7 cellular contexts compared by ENCODE assay signal in genomic region chr17:65559802-65560627, GRCh38. TPM values are rescaled to one million over a fixed set of nuclear protein-coding genes. Genes with fewer than 3 reads are reported as not detected.
A peak's percentile ranks its signal among the peaks of the same experiment; 100 is the strongest.
DNase-seq lines count a peak whose midpoint lies in the region; ATAC-seq and TF ChIP-seq lines count a peak whose summit lies in the region.

No MANE protein-coding gene starts in this region.

- H3K4ac ChIP-seq in mesenchymal stem cell (ENCODE audit: low read depth in 1 of 2, low read length in 2 of 2): no peak overlapping the region

- TF ChIP-seq EP300 in upper lobe of left lung (IDR thresholded peaks at IDR 0.05): no peak

- H2AFZ ChIP-seq in mesenchymal stem cell (ENCODE audit: low read depth, low read length): peak overlapping the region; percentile 55

- ATAC-seq in upper lobe of left lung (ENCODE audit: low FRiP score in 2 of 2) (peak in 1 of 2 donors; percentile 39), GM18517 (IDR thresholded peaks at IDR 0.05; ENCODE audit: unreplicated experiment) (no peak)

- peak overlapping the region; percentile 88 for H3K9ac ChIP-seq in mesenchymal stem cell (ENCODE audit: low read length)

- H2BK120ac ChIP-seq in mesenchymal stem cell (ENCODE audit: low read depth, low read length): no peak overlapping the region

- H3K9me3 ChIP-seq in mesenchymal stem cell (ENCODE audit: control insufficient read depth, low read length) (no peaks in the 10 kb centered on the region), upper lobe of left lung (no peaks in the 10 kb centered on the region)

- no peaks in the 10 kb centered on the region for H3K27me3 ChIP-seq in mesenchymal stem cell (ENCODE audit: control insufficient read depth in 1 of 2, insufficient read depth in 1 of 2, low read length in 2 of 2)
- peaks cover 0 to 7% (median 0%) of the 10 kb centered on the region in 4 donors for H3K27me3 ChIP-seq in upper lobe of left lung

- peak overlapping the region in 1 of 2 experiments; percentile 53 for H3K18ac ChIP-seq in mesenchymal stem cell (ENCODE audit: low read depth in 1 of 2, low read length in 2 of 2)

- DNase-seq in HEK293T (ENCODE audit: extremely low spot score): peak; percentile 39
- DNase-seq in SW480 (ENCODE audit: low spot score): peak; percentile 86
- no peak for DNase-seq in mesenchymal stem cell
- peak; percentile 45 to 88 for DNase-seq in upper lobe of left lung
- DNase-seq in NCI-H1048 (lab: John Stamatoyannopoulos, UW): no peak

- H3K4me3 ChIP-seq in mesenchymal stem cell (ENCODE audit: insufficient read depth in 1 of 2, low read depth in 1 of 2, low read length in 2 of 2): peak overlapping the region; percentile 73 to 88
- H3K4me3 ChIP-seq in upper lobe of left lung: peak overlapping the region in 1 of 4 donors; percentile 79

- no peak overlapping the region for H2AK5ac ChIP-seq in mesenchymal stem cell (ENCODE audit: low read length, severe bottlenecking)

- TF ChIP-seq CTCF in upper lobe of left lung (IDR thresholded peaks at IDR 0.05): no peak

- CTCF ChIA-PET in HEK293T (lab: Yijun Ruan, JAX): interaction anchor here (1.9 kb wide), 1 partner anchor 328 kb away, joined by 7 read pairs; no protein-coding TSS in a partner anchor

- H3K14ac ChIP-seq in mesenchymal stem cell (ENCODE audit: low read length in 2 of 2): no peak overlapping the region

- under 1% methylated on average over 62 of the region's 90 CpGs for WGBS in mesenchymal stem cell
- 0% methylated on average over 15 to 57 of the region's 90 CpGs for WGBS in upper lobe of left lung, 2 donors

- peak overlapping the region; percentile 58 for H2BK5ac ChIP-seq in mesenchymal stem cell (ENCODE audit: low read depth, low read length, poor library complexity, severe bottlenecking)

- H3K4me2 ChIP-seq in mesenchymal stem cell (ENCODE audit: low read length, poor library complexity, severe bottlenecking): peak overlapping the region; percentile 96

- H2BK15ac ChIP-seq in mesenchymal stem cell (ENCODE audit: low read depth, poor library complexity, severe bottlenecking): peak overlapping the region; percentile 16

- peak overlapping the region in 1 of 2 experiments; percentile 49 for H2BK12ac ChIP-seq in mesenchymal stem cell (ENCODE audit: low read length in 2 of 2)

- TF ChIP-seq POLR2A in upper lobe of left lung (IDR thresholded peaks at IDR 0.05): peak; percentile 17 to 65 (median 34)

- H3K23ac ChIP-seq in mesenchymal stem cell (ENCODE audit: low read length in 2 of 2): peak overlapping the region in 1 of 2 experiments; percentile 26

- POLR2A ChIA-PET in HEK293T (lab: Yijun Ruan, JAX): no interaction called here

- no peak overlapping the region for H4K91ac ChIP-seq in mesenchymal stem cell (ENCODE audit: low read length)

- H3K4me1 ChIP-seq in mesenchymal stem cell (ENCODE audit: control insufficient read depth, insufficient read depth, low read depth, low read length) (peaks cover 32% of the 10 kb centered on the region), upper lobe of left lung (peaks cover 8 to 43% (median 16%) of the 10 kb centered on the region in 4 donors)

- H3K27ac ChIP-seq in cingulate gyrus (ENCODE audit: low read depth, low read length) (peak overlapping the region; percentile 69), mesenchymal stem cell (ENCODE audit: low read length, poor library complexity, severe bottlenecking) (no peak overlapping the region), upper lobe of left lung (peak overlapping the region in 2 of 4 donors; percentile 96 to 97)

- H3K79me1 ChIP-seq in mesenchymal stem cell (replicated peaks; ENCODE audit: low read length, poor library complexity, severe bottlenecking): peaks cover 26% of the 10 kb centered on the region

- H4K8ac ChIP-seq in mesenchymal stem cell (ENCODE audit: low read length): no peak overlapping the region

- peaks cover 9 to 13% of the 10 kb centered on the region in 2 experiments for H3K36me3 ChIP-seq in mesenchymal stem cell (ENCODE audit: control insufficient read depth in 1 of 2, insufficient read depth in 2 of 2, low read depth in 1 of 2, low read length in 2 of 2)
- peaks cover 0 to 3% (median 0%) of the 10 kb centered on the region in 4 donors for H3K36me3 ChIP-seq in upper lobe of left lung

TF ChIP-seq in HEK293T, 16 proteins besides CTCF, POLR2A, EP300 and RAD21:
- TF ChIP-seq L3MBTL2 (conservative IDR thresholded peaks at IDR 0.05): 0 out of 2 replicates have a peak, but pooled peaks have one; percentile 17
- TF ChIP-seq SP1 (IDR thresholded peaks at IDR 0.05): no peak
- TF ChIP-seq LEF1 (IDR thresholded peaks at IDR 0.05; ENCODE audit: borderline replicate concordance): no peak
- TF ChIP-seq, protein P1, sequence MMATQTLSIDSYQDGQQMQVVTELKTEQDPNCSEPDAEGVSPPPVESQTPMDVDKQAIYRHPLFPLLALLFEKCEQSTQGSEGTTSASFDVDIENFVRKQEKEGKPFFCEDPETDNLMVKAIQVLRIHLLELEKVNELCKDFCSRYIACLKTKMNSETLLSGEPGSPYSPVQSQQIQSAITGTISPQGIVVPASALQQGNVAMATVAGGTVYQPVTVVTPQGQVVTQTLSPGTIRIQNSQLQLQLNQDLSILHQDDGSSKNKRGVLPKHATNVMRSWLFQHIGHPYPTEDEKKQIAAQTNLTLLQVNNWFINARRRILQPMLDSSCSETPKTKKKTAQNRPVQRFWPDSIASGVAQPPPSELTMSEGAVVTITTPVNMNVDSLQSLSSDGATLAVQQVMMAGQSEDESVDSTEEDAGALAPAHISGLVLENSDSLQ (IDR thresholded peaks at IDR 0.05): no peak
- no peak for TF ChIP-seq ZNF384 (IDR thresholded peaks at IDR 0.05)
- no peak for TF ChIP-seq FOXA1 (IDR thresholded peaks at IDR 0.05)
- no peak for TF ChIP-seq BHLHE40 (IDR thresholded peaks at IDR 0.05; ENCODE audit: borderline replicate concordance)
- no peak for TF ChIP-seq FOXM1 (IDR thresholded peaks at IDR 0.05; ENCODE audit: borderline replicate concordance)
TF ChIP-seq in HEK293T: peak in this region for 1.

RNA-seq across cellular contexts. Expression of gene AXIN2, which starts 1.4 kb away (rescaled TPM):
- polyA plus RNA-seq in mesenchymal stem cell (2013, experiment 1 of 2): 0.17 TPM
- polyA plus RNA-seq in mesenchymal stem cell (2013, experiment 2 of 2): 0.22 TPM
- total RNA-seq in upper lobe of left lung: 100 to 1,000 TPM in 1 of 6 donors, 10 to 100 TPM in 5; 48.0 to 135 (median 68.9) TPM

Comparison
In these comparisons a context has a peak if more than half of its experiments do, and no peak if none do; other contexts are left out.
1. DNase-seq: peak in HEK293T (single experiment), SW480 (single experiment) and upper lobe of left lung (2 of 2); none in mesenchymal stem cell (single experiment) and NCI-H1048 (single experiment).